In the genomic region with DNA sequence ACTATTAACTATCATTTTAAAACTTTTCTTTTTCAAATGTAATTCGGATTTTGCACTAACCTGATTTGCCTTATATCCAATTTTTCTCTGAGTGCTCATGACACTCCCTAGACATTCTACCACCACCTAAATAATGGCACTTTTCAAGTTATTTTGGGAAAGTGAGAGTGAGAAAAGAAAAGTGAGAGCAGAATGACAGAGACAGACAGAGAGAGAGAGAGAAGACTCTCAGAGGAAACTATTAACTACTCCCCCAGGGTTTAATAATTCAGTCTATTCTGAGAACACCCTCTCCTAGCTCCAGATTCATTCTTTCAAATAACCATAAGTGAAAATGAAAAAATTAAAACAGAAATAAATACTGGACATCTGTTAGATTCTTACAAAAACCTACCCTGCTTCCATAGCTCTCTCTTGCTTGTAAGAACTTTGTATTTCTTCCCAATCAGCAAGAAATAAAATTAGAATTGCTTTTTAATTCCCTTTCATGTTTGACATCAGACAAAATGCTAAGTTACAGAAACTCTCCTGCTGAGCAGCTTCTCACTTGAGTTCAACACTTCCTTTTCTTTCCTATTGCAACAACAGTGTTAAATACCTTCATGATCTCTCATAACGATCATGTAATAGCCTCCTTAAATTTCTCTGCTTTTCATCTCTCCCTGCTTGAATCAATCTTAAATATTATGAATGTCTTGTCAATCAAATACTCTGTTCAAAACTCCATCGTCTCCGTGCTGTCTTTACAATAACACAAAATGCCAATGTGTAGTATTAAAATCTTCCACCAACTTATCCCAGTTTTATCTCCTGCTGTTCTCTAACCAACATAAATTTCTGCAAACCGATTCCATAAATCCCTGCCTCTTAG, we compare ENCODE assay signal across 16 cellular contexts.
DNase-seq lines count a peak whose midpoint lies in the region; ATAC-seq, FAIRE-seq and TF ChIP-seq lines count a peak whose summit lies in the region.
"Had no signal": no experiment of that assay in that cellular context is flagged by ENCODE, and none has a peak within 500 bp of the region (broad histone marks: within the 10 kb centered on the region; RNA-seq: fewer than 3 reads in every experiment).

No MANE protein-coding gene starts in this region.

- CTCF ChIA-PET in A673 (lab: Charles Lee) = no interaction called here
- CTCF ChIA-PET in H1 (lab: Charles Lee; ENCODE audit: partially characterized antibody) = interaction anchor here (0.7 kb wide), 1 partner anchor 263 kb away, joined by 3 read pairs; no protein-coding TSS in a partner anchor

- H3K9me3 ChIP-seq in A673 (ENCODE audit: low read depth, low read length, poor library complexity, severe bottlenecking) (no peaks in the 10 kb centered on the region), H1 (ENCODE audit: insufficient read depth in 2 of 2, low read depth in 1 of 2, low read length in 1 of 2) (no peaks in the 10 kb centered on the region), left ventricle myocardium inferior (replicated peaks) (no peaks in the 10 kb centered on the region)
- H3K9me3 ChIP-seq: neutrophil had no signal

- H2AK5ac ChIP-seq in H1 (ENCODE audit: low read depth, low read length) = no peak overlapping the region

- no peak overlapping the region for H4K91ac ChIP-seq in H1 (replicated peaks; ENCODE audit: insufficient read length, low read length)

- TF ChIP-seq RAD21 in H1 (IDR thresholded peaks at IDR 0.05 in 1 of 2, conservative IDR thresholded peaks at IDR 0.05 in 1 of 2; ENCODE audit: low read depth in 2 of 2, low read length in 2 of 2) = no peak

- H3K4me1 ChIP-seq in A673 (ENCODE audit: insufficient read depth, low read length, poor library complexity, severe bottlenecking) (peaks cover 10% of the 10 kb centered on the region), H1 (replicated peaks in 1 of 4; ENCODE audit: control insufficient read depth in 3 of 4, insufficient read depth in 4 of 4, low read length in 3 of 4) (peaks cover 0 to 22% (median 10%) of the 10 kb centered on the region in 4 experiments; a peak in 5 of 7 replicates), left ventricle myocardium inferior (no peaks in the 10 kb centered on the region)

- TF ChIP-seq CTCF in A673 (conservative IDR thresholded peaks at IDR 0.05; ENCODE audit: low read depth, low read length) (no peak), H1 (IDR thresholded peaks at IDR 0.05; ENCODE audit: control extremely low read depth in 1 of 3, insufficient read depth in 1 of 3, low read depth in 1 of 3, low read length in 3 of 3) (no peak), left ventricle myocardium inferior (IDR thresholded peaks at IDR 0.05; ENCODE audit: borderline replicate concordance) (no peak)

- DNase-seq in A673 (ENCODE audit: low spot score) (peak; percentile 19), H1 (ENCODE audit: low read depth in 1 of 2, low spot score in 2 of 2) (no peak), RPMI8226 (no peak), left ventricle myocardium inferior (no peak)
- no peak for DNase-seq in stimulated activated naive CD4-positive, alpha-beta T cell (lab: John Stamatoyannopoulos, UW)
- DNase-seq: 8988T; activated CD4-positive, alpha-beta T cell treated with anti-CD3 and anti-CD28 coated beads, Interleukin-2, amount 50 U/mL, for 48 hours; dermis blood vessel endothelial cell; NCI-H2171; T1000 had no signal

- TF ChIP-seq EP300 in H1 (IDR thresholded peaks at IDR 0.05; ENCODE audit: borderline replicate concordance in 1 of 2, low read depth in 2 of 2, low read length in 2 of 2) = no peak

- intact Hi-C loops in A673 (cut with micrococcal nuclease; ENCODE audit: unreplicated experiment) (no loop called here), left ventricle myocardium inferior (cut with micrococcal nuclease) (no loop called here)

- H4K8ac ChIP-seq in H1 (ENCODE audit: extremely low read depth, insufficient read depth, low read length) = no peak overlapping the region

- no peak overlapping the region for H3K56ac ChIP-seq in H1 (replicated peaks; ENCODE audit: insufficient read length, low read depth, low read length)

- H3K79me1 ChIP-seq in H1 (ENCODE audit: low read depth, low read length) = no peaks in the 10 kb centered on the region

- peak overlapping the region; percentile 67 for H4K5ac ChIP-seq in H1 (ENCODE audit: insufficient read length, low read depth, low read length)

- H2AFZ ChIP-seq in H1 (ENCODE audit: low read length) = no peak overlapping the region

- no peaks in the 10 kb centered on the region for H3K23me2 ChIP-seq in H1 (ENCODE audit: low read depth, low read length)

- POLR2A ChIA-PET in A673 (lab: Charles Lee; ENCODE audit: low non-redundant PET) (no interaction called here), H1 (lab: Charles Lee; ENCODE audit: partially characterized antibody) (interaction anchor here (0.9 to 2.9 kb wide), 8 partner anchors 9 to 30 kb away, joined by 3 to 45 read pairs (median 5); no protein-coding TSS in a partner anchor)

- H3K18ac ChIP-seq in H1 (ENCODE audit: extremely low read depth, low read length) = no peak overlapping the region

- peak overlapping the region; percentile 12; the same call in 1 of the 2 replicates for H2BK5ac ChIP-seq in H1 (ENCODE audit: low read depth, low read length)

- H3K79me2 ChIP-seq in H1 (ENCODE audit: control insufficient read depth in 1 of 2, insufficient read depth in 2 of 2, low read length in 2 of 2) = peaks cover 0 to 30% of the 10 kb centered on the region in 2 experiments; a peak in 2 of 4 replicates

- H4K20me1 ChIP-seq in H1 (replicated peaks in 1 of 2; ENCODE audit: control insufficient read depth in 1 of 2, insufficient read depth in 2 of 2, low read length in 2 of 2) = no peaks in the 10 kb centered on the region

- H3K36me3 ChIP-seq in A673 (ENCODE audit: insufficient read depth, low read length, poor library complexity, severe bottlenecking) (no peaks in the 10 kb centered on the region), H1 (ENCODE audit: control insufficient read depth in 2 of 4, insufficient read depth in 4 of 4, low read length in 3 of 4) (peaks cover 0 to 15% (median 6%) of the 10 kb centered on the region in 4 experiments; a peak in 4 of 8 replicates), left ventricle myocardium inferior (no peaks in the 10 kb centered on the region)
- H3K36me3 ChIP-seq: neutrophil had no signal

- 23% methylated on average over 5 of the region's 5 CpGs; no CpG with 5 or more reads in 1 of the 2 experiments for WGBS in H1 (ENCODE audit: extremely low coverage in 1 of 2, insufficient coverage in 1 of 2, insufficient read length in 1 of 2, insufficient replicate concordance in 2 of 2, low coverage in 1 of 2, low lambda C conversion rate in 2 of 2, missing lambda C conversion rate in 1 of 2), 2 experiments

- H3K4me3 ChIP-seq in A673 (ENCODE audit: low read depth, low read length, poor library complexity, severe bottlenecking) (no peak overlapping the region), H1 (ENCODE audit: extremely low read depth in 1 of 4, insufficient read depth in 2 of 4, low read depth in 3 of 4, low read length in 4 of 4) (peak overlapping the region in 2 of 4 experiments; percentile 4 to 21; a peak in 2 of 8 replicates), left ventricle myocardium inferior (no peak overlapping the region)
- H3K4me3 ChIP-seq: skin epidermis had no signal

- peak overlapping the region; percentile 61 for H2BK120ac ChIP-seq in H1 (replicated peaks; ENCODE audit: low read depth, low read length)

- no peak overlapping the region for H2BK15ac ChIP-seq in H1 (ENCODE audit: low read length)

- peak; percentile 56 for ATAC-seq in GM21423 (IDR thresholded peaks at IDR 0.05; ENCODE audit: unreplicated experiment)
- ATAC-seq in HG03354 (IDR thresholded peaks at IDR 0.05; ENCODE audit: poor library complexity, severe bottlenecking, unreplicated experiment) = peak; percentile 53
- no peak for ATAC-seq in HG02678 (IDR thresholded peaks at IDR 0.05; ENCODE audit: unreplicated experiment)
- ATAC-seq: activated T-helper 17 cell treated with anti-CD3 and anti-CD28 coated beads, Interleukin-2, amount 50 U/mL, for 72 hours had no signal

- peak overlapping the region; percentile 42 for H3K14ac ChIP-seq in H1 (ENCODE audit: insufficient read length)

- peak overlapping the region in 1 of 4 experiments; percentile 37; a peak in 1 of 7 replicates for H3K9ac ChIP-seq in H1 (replicated peaks in 1 of 4; ENCODE audit: extremely low read depth in 1 of 4, low read depth in 3 of 4, low read length in 3 of 4)

- H2BK12ac ChIP-seq in H1 (ENCODE audit: low read depth, low read length) = no peak overlapping the region

- no peak for FAIRE-seq in H1 (lab: Jason Lieb, UNC)

- no TSS peak for BruUV-seq in A673 (replicated peaks; lab: Mats Ljungman, UMichigan)

- H3K27me3 ChIP-seq in A673 (replicated peaks; ENCODE audit: insufficient read depth, low read depth, low read length, poor library complexity) = no peaks in the 10 kb centered on the region
- H3K27me3 ChIP-seq in H1 (replicated peaks in 1 of 4; ENCODE audit: control insufficient read depth in 3 of 4, extremely low read depth in 1 of 4, insufficient read depth in 3 of 4, low read length in 3 of 4) = no peaks in the 10 kb centered on the region
- no peaks in the 10 kb centered on the region for H3K27me3 ChIP-seq in left ventricle myocardium inferior (ENCODE audit: low read depth)
- H3K27me3 ChIP-seq: neutrophil had no signal

- H3K27ac ChIP-seq in A673 (ENCODE audit: low read depth, low read length, poor library complexity, severe bottlenecking) (no peak overlapping the region), H1 (ENCODE audit: low read depth, low read length) (no peak overlapping the region), left ventricle myocardium inferior (replicated peaks) (no peak overlapping the region)
- H3K27ac ChIP-seq: neutrophil, skin epidermis had no signal

- 0 out of 2 replicates have a peak overlapping the region, but pooled peaks have one; percentile 67 for H2BK20ac ChIP-seq in H1 (ENCODE audit: low read length)

- no peak overlapping the region for H3K23ac ChIP-seq in H1 (ENCODE audit: insufficient read length)

- H3K4me2 ChIP-seq in H1 (ENCODE audit: insufficient read depth in 1 of 2, low read depth in 2 of 2, low read length in 2 of 2) = peak overlapping the region; percentile 50 to 53

- no peak for TF ChIP-seq POLR2A in H1 (IDR thresholded peaks at IDR 0.05; ENCODE audit: control extremely low read depth in 1 of 2, low read depth in 2 of 2, low read length in 2 of 2)

- no peak overlapping the region for H3K4ac ChIP-seq in H1 (replicated peaks; ENCODE audit: insufficient read length, low read depth, low read length)

TF ChIP-seq in H1, 55 proteins besides CTCF, POLR2A, EP300 and RAD21 (continues in another document):
- TF ChIP-seq GTF2F1 (IDR thresholded peaks at IDR 0.05; ENCODE audit: borderline replicate concordance, low read depth, low read length) = no peak
- no peak for TF ChIP-seq TBP (IDR thresholded peaks at IDR 0.05; ENCODE audit: low read depth, low read length)
- TF ChIP-seq, protein P1, sequence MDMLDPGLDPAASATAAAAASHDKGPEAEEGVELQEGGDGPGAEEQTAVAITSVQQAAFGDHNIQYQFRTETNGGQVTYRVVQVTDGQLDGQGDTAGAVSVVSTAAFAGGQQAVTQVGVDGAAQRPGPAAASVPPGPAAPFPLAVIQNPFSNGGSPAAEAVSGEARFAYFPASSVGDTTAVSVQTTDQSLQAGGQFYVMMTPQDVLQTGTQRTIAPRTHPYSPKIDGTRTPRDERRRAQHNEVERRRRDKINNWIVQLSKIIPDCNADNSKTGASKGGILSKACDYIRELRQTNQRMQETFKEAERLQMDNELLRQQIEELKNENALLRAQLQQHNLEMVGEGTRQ (IDR thresholded peaks at IDR 0.05; ENCODE audit: low read length) = no peak
